1 cellular context compared by ENCODE assay signal in the genomic region with DNA sequence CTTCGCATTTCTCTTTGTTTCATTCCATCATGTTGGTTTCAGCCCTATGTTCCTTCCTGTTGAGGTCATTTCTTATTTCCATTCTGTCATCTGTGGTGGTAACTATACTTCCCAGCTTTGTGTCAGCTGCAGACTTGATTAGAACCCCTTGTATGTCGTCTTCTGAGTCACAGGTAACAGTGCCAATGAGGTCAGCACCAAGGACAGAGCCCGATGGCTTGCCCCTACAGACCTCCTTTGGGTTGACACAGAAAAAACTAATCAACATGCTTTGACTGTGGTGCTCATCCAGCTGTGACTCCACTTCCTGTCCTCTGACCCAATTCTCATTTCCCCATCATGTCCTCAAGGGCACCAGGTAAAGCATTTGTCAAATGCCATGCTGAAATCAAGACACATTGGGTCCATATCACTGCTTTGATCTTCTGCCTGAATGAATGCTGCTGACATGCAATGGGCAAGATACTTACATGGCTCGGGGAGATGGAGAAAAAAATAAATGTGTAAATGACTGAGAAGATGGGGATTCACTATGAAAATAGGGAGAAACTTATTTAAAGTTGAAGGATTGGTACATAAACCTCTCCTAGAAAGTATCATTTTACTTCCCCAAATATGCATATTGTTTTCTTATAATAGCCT.
TF ChIP-seq lines count a peak whose summit lies in the region.

No MANE protein-coding gene starts in this region.

TF ChIP-seq in K562, 482 proteins besides CTCF, POLR2A, EP300 and RAD21 (continued from another document):
- TF ChIP-seq NR2F6 (CRISPR knock-in tag; IDR thresholded peaks at IDR 0.05): no peak
- TF ChIP-seq DLX4 (CRISPR knock-in tag; IDR thresholded peaks at IDR 0.05): no peak
- TF ChIP-seq, protein P1, sequence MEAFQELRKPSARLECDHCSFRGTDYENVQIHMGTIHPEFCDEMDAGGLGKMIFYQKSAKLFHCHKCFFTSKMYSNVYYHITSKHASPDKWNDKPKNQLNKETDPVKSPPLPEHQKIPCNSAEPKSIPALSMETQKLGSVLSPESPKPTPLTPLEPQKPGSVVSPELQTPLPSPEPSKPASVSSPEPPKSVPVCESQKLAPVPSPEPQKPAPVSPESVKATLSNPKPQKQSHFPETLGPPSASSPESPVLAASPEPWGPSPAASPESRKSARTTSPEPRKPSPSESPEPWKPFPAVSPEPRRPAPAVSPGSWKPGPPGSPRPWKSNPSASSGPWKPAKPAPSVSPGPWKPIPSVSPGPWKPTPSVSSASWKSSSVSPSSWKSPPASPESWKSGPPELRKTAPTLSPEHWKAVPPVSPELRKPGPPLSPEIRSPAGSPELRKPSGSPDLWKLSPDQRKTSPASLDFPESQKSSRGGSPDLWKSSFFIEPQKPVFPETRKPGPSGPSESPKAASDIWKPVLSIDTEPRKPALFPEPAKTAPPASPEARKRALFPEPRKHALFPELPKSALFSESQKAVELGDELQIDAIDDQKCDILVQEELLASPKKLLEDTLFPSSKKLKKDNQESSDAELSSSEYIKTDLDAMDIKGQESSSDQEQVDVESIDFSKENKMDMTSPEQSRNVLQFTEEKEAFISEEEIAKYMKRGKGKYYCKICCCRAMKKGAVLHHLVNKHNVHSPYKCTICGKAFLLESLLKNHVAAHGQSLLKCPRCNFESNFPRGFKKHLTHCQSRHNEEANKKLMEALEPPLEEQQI (IDR thresholded peaks at IDR 0.05): peak; percentile 32; the same call in 1 of the 2 replicates
- TF ChIP-seq ZNF445 (CRISPR knock-in tag; IDR thresholded peaks at IDR 0.05; ENCODE audit: low read depth): no peak
- no peak for TF ChIP-seq PRPF4 (IDR thresholded peaks at IDR 0.05; ENCODE audit: insufficient read depth, low read depth, low read length, poor library complexity, severe bottlenecking)
- TF ChIP-seq ZFP91 (CRISPR knock-in tag; IDR thresholded peaks at IDR 0.05): no peak
- TF ChIP-seq, protein P2, sequence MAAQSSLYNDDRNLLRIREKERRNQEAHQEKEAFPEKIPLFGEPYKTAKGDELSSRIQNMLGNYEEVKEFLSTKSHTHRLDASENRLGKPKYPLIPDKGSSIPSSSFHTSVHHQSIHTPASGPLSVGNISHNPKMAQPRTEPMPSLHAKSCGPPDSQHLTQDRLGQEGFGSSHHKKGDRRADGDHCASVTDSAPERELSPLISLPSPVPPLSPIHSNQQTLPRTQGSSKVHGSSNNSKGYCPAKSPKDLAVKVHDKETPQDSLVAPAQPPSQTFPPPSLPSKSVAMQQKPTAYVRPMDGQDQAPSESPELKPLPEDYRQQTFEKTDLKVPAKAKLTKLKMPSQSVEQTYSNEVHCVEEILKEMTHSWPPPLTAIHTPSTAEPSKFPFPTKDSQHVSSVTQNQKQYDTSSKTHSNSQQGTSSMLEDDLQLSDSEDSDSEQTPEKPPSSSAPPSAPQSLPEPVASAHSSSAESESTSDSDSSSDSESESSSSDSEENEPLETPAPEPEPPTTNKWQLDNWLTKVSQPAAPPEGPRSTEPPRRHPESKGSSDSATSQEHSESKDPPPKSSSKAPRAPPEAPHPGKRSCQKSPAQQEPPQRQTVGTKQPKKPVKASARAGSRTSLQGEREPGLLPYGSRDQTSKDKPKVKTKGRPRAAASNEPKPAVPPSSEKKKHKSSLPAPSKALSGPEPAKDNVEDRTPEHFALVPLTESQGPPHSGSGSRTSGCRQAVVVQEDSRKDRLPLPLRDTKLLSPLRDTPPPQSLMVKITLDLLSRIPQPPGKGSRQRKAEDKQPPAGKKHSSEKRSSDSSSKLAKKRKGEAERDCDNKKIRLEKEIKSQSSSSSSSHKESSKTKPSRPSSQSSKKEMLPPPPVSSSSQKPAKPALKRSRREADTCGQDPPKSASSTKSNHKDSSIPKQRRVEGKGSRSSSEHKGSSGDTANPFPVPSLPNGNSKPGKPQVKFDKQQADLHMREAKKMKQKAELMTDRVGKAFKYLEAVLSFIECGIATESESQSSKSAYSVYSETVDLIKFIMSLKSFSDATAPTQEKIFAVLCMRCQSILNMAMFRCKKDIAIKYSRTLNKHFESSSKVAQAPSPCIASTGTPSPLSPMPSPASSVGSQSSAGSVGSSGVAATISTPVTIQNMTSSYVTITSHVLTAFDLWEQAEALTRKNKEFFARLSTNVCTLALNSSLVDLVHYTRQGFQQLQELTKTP (IDR thresholded peaks at IDR 0.05; ENCODE audit: low read depth in 1 of 2, partially characterized antibody in 2 of 2): peak in 1 of 2 experiments; percentile 41
- TF ChIP-seq, protein P3, sequence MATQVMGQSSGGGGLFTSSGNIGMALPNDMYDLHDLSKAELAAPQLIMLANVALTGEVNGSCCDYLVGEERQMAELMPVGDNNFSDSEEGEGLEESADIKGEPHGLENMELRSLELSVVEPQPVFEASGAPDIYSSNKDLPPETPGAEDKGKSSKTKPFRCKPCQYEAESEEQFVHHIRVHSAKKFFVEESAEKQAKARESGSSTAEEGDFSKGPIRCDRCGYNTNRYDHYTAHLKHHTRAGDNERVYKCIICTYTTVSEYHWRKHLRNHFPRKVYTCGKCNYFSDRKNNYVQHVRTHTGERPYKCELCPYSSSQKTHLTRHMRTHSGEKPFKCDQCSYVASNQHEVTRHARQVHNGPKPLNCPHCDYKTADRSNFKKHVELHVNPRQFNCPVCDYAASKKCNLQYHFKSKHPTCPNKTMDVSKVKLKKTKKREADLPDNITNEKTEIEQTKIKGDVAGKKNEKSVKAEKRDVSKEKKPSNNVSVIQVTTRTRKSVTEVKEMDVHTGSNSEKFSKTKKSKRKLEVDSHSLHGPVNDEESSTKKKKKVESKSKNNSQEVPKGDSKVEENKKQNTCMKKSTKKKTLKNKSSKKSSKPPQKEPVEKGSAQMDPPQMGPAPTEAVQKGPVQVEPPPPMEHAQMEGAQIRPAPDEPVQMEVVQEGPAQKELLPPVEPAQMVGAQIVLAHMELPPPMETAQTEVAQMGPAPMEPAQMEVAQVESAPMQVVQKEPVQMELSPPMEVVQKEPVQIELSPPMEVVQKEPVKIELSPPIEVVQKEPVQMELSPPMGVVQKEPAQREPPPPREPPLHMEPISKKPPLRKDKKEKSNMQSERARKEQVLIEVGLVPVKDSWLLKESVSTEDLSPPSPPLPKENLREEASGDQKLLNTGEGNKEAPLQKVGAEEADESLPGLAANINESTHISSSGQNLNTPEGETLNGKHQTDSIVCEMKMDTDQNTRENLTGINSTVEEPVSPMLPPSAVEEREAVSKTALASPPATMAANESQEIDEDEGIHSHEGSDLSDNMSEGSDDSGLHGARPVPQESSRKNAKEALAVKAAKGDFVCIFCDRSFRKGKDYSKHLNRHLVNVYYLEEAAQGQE (CRISPR knock-in tag; IDR thresholded peaks at IDR 0.05; ENCODE audit: low read depth): peak; percentile 94
- TF ChIP-seq EHMT2 (IDR thresholded peaks at IDR 0.05): peak; percentile 98
- peak; percentile 62; the same call in 1 of the 2 replicates for TF ChIP-seq DMBX1 (CRISPR knock-in tag; IDR thresholded peaks at IDR 0.05; ENCODE audit: borderline replicate concordance)
- TF ChIP-seq IRF2 (CRISPR knock-in tag; IDR thresholded peaks at IDR 0.05): no peak
- no peak for TF ChIP-seq ZNF507 (tag; conservative IDR thresholded peaks at IDR 0.05)
- peak; percentile 94 for TF ChIP-seq MIER1 (IDR thresholded peaks at IDR 0.05; ENCODE audit: low read depth)
- TF ChIP-seq RFX7 (CRISPR knock-in tag; IDR thresholded peaks at IDR 0.05): no peak
